ENCODE assay signal across 8 cellular contexts in the genomic region with DNA sequence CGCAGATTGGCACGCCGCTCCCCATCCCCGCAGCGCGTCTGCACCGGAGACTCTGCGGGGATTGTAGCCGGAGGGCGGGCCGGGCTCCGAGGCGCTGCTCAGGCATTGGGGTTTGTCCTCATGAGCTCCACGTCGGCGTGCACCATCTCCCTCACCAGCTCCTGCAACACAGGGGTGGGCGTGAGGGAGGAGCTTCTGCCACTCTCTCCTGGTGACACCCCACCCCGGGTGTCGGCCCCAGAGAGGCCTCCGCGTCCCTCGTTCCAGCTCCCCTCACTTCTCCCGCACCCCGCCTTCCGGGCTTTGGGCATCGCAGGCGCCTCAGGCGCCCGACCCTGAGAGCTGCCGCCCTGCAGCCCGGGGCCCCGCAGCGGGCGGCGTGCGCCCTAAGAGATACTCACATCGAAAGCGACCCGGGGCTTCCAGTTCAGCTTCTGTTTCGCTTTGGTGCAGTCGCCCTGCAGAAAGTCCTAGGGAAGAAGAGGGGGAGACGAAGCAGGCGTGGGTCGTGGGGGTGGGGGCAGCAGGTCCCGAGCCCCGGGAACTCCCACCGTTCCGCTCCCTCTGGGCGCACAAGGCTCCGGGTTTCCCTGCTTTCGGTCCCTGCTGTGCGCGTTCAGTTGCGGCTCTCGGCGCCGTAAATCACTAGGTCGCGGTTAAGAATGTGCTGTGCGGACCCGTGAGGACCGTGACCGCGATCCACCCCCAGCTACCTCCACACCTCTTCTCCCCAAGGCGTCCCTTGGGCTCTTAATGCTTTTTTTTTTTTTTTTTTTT. TPM values are rescaled to one million over a fixed set of nuclear protein-coding genes. Genes with fewer than 3 reads are reported as not detected.
DNase-seq lines count a peak whose midpoint lies in the region; ATAC-seq and TF ChIP-seq lines count a peak whose summit lies in the region.

No MANE protein-coding gene starts in this region.

- ATAC-seq in GM18861 (IDR thresholded peaks at IDR 0.05; ENCODE audit: unreplicated experiment) (no peak), GM18498 (IDR thresholded peaks at IDR 0.05; ENCODE audit: unreplicated experiment) (no peak)

- H3K4me1 ChIP-seq in Peyer's patch (peaks cover 0 to 25% (median 3%) of the 10 kb centered on the region in 4 donors), ovary (ENCODE audit: insufficient read depth) (peaks cover 2% of the 10 kb centered on the region)

- intact Hi-C loops in ovary (cut with DNase I), result no loop called here

- 26 to 31% (median 28%) methylated on average over 60 to 65 of the region's 65 CpGs for WGBS in ovary, 3 donors

- H3K27ac ChIP-seq in Peyer's patch (no peak overlapping the region), ovary (no peak overlapping the region)

- TF ChIP-seq POLR2A in Peyer's patch (IDR thresholded peaks at IDR 0.05) (no peak), ovary (IDR thresholded peaks at IDR 0.05) (no peak)

- H3K27me3 ChIP-seq in Peyer's patch (peaks cover 0 to 18% of the 10 kb centered on the region in 2 donors), ovary (no peaks in the 10 kb centered on the region)

- no peak for TF ChIP-seq EP300 in ovary (IDR thresholded peaks at IDR 0.05)

- no peak for TF ChIP-seq CTCF in GM12865 (IDR thresholded peaks at IDR 0.05; ENCODE audit: insufficient read depth, low read depth, low read length, missing control alignments)
- no peak for TF ChIP-seq CTCF in Peyer's patch (IDR thresholded peaks at IDR 0.05)
- no peak for TF ChIP-seq CTCF in fibroblast of the aortic adventitia (IDR thresholded peaks at IDR 0.05; ENCODE audit: insufficient read depth, low read length)
- no peak for TF ChIP-seq CTCF in ovary (IDR thresholded peaks at IDR 0.05)

- H3K9me3 ChIP-seq in Peyer's patch (no peaks in the 10 kb centered on the region), ovary (no peaks in the 10 kb centered on the region)

- DNase-seq in GM12865 (ENCODE audit: low read depth) (peak; percentile 59), Peyer's patch (peak in 1 of 3 donors; percentile 49), fibroblast of the aortic adventitia (ENCODE audit: low read depth) (peak; percentile 47), ovary (no peak), NCI-H146 (lab: John Stamatoyannopoulos, UW) (no peak)
- DNase-seq in activated effector memory CD4-positive, alpha-beta T cell treated with anti-CD3 and anti-CD28 coated beads, Interleukin-2, amount 50 U/mL, for 16 hours, result no peak

- H3K36me3 ChIP-seq in Peyer's patch, result peaks cover 0 to 26% (median 0%) of the 10 kb centered on the region in 3 donors
- H3K36me3 ChIP-seq in ovary, result no peaks in the 10 kb centered on the region

- H3K4me3 ChIP-seq in GM12865 (ENCODE audit: low read depth, low read length), result peak overlapping the region; percentile 65
- peak overlapping the region; percentile 10 to 45 (median 32) for H3K4me3 ChIP-seq in Peyer's patch
- peak overlapping the region; percentile 76 for H3K4me3 ChIP-seq in fibroblast of the aortic adventitia (ENCODE audit: low read depth, low read length)
- peak overlapping the region; percentile 34 for H3K4me3 ChIP-seq in ovary

RNA-seq across cellular contexts. Expression of a gene that starts 14.5 kb away (rescaled TPM):
- 1 to 10 TPM in 3 of 4 donors, not detected in 1; 1.6 to 3.3 (median 2.7) TPM for total RNA-seq in Peyer's patch
- total RNA-seq in fibroblast of the aortic adventitia (ENCODE audit: low replicate concordance), result 4.4 and 15.7 TPM in 2 replicates
- 10 to 100 TPM in 1 of 7 donors, 1 to 10 TPM in 6; 4.3 to 15.9 (median 5.8) TPM for total RNA-seq in ovary
- 10 to 100 TPM in 1 of 2 donors, 1 to 10 TPM in 1; 6.5 to 21.2 TPM for polyA plus RNA-seq in ovary

Comparison
In these comparisons a context has a peak if more than half of its experiments do, and no peak if none do; other contexts are left out.
1. DNase-seq: peak in GM12865 (single experiment) and fibroblast of the aortic adventitia (single experiment); none in ovary (0 of 5), activated effector memory CD4-positive, alpha-beta T cell treated with anti-CD3 and anti-CD28 coated beads, Interleukin-2, amount 50 U/mL, for 16 hours (single experiment) and NCI-H146 (single experiment).
2. Peak in every context shown above with its lines, with median percentiles within 50 percentile points of each other: H3K4me3 ChIP-seq.